21 cellular contexts compared by ENCODE assay signal in genomic region chr7:101094376-101094775, GRCh38. TPM values are rescaled to one million over a fixed set of nuclear protein-coding genes. Genes with fewer than 3 reads are reported as not detected.
DNase-seq lines count a peak whose midpoint lies in the region; ATAC-seq and TF ChIP-seq lines count a peak whose summit lies in the region.
"Had no signal": no experiment of that assay in that cellular context is flagged by ENCODE, and none has a peak within 500 bp of the region (broad histone marks: within the 10 kb centered on the region; RNA-seq: fewer than 3 reads in every experiment).

No MANE protein-coding gene starts in this region.

- no peaks in the 10 kb centered on the region for H3K9me3 Mint-ChIP-seq in activated CD4-positive, alpha-beta T cell treated with anti-CD3 and anti-CD28 coated beads, Interleukin-2, amount 10 ng/mL, durations not matched to agents 7 days and 5 days
- H3K9me3 Mint-ChIP-seq: stimulated activated naive CD8-positive, alpha-beta T cell treated with anti-CD3 and anti-CD28 coated beads, Interleukin-15, Interleukin-2, amounts not matched to agents 100 ng/mL and 50 ng/mL, for 24 hours; T-helper 1 cell treated with Interleukin-12 subunit alpha and Interleukin-12 subunit beta and Interleukin-4 antibody, amounts not matched to agents 30 μg/mL and 1 μg/mL, for 36 hours had no signal

- peaks cover 4% of the 10 kb centered on the region for H3K36me3 Mint-ChIP-seq in T-helper 17 cell (ENCODE audit: low read depth)
- H3K36me3 Mint-ChIP-seq in activated CD4-positive, alpha-beta T cell treated with anti-CD3 and anti-CD28 coated beads, Interleukin-2, amount 10 ng/mL, durations not matched to agents 7 days and 5 days (ENCODE audit: low read depth), result peaks cover 33% of the 10 kb centered on the region

- TF ChIP-seq RAD21 in HCT116 (IDR thresholded peaks at IDR 0.05; ENCODE audit: low read depth), result no peak

- POLR2A ChIA-PET in HCT116 (lab: Charles Lee), result interaction anchor here (0.7 to 1.4 kb wide), 4 partner anchors 23 to 65 kb away, joined by 3 to 4 read pairs (median 4); partner anchors contain the start of gene SERPINE1
- POLR2A ChIA-PET in activated CD4-positive, alpha-beta T cell treated with anti-CD3 and anti-CD28 coated beads, Interleukin-2, amount 10 ng/mL, durations not matched to agents 7 days and 5 days (lab: Charles Lee), result no interaction called here

- H3K79me2 ChIP-seq in HCT116 (ENCODE audit: insufficient read depth, low read length), result no peaks in the 10 kb centered on the region

- peaks cover 11 to 49% of the 10 kb centered on the region in 2 experiments for H3K4me1 ChIP-seq in HCT116 (ENCODE audit: control insufficient read depth in 1 of 2, insufficient read depth in 2 of 2, low read length in 2 of 2)
- peaks cover 22% of the 10 kb centered on the region for H3K4me1 ChIP-seq in foreskin keratinocyte
- peaks cover 0 to 28% (median 18%) of the 10 kb centered on the region in 5 donors for H3K4me1 ChIP-seq in subcutaneous abdominal adipose tissue (ENCODE audit: control insufficient read depth in 5 of 5, insufficient read depth in 5 of 5, low read length in 5 of 5)

- intact Hi-C loops in HCT116 (cut with micrococcal nuclease), result loop anchor here (1.0 kb wide), 1 partner anchor 44 kb away; no protein-coding TSS in a partner anchor

- no peak for TF ChIP-seq POLR2A in HCT116 (IDR thresholded peaks at IDR 0.05; ENCODE audit: borderline replicate concordance, extremely low read depth, insufficient read depth, insufficient read length)

- BruUV-seq in HCT116 (replicated peaks; lab: Mats Ljungman, UMichigan), result no TSS peak

- H3K9me2 ChIP-seq in HCT116 (ENCODE audit: insufficient read depth), result no peaks in the 10 kb centered on the region

- H3K9ac ChIP-seq in HCT116 (ENCODE audit: low read length) (peak overlapping the region; percentile 11), subcutaneous abdominal adipose tissue (ENCODE audit: low read length in 5 of 5) (no peak overlapping the region)

- TF ChIP-seq CTCF in HCT116 (IDR thresholded peaks at IDR 0.05 in 2 of 3, conservative IDR thresholded peaks at IDR 0.05 in 1 of 3; ENCODE audit: borderline replicate concordance in 1 of 3, insufficient read depth in 1 of 3, low read depth in 2 of 3, low read length in 2 of 3) (no peak), foreskin keratinocyte (conservative IDR thresholded peaks at IDR 0.05) (no peak)

- peak overlapping the region; percentile 39 for H3K4me2 ChIP-seq in HCT116 (ENCODE audit: low read length)

- RAD21 ChIA-PET in HCT116 (lab: Charles Lee; ENCODE audit: low non-redundant PET in 1 of 2, low total read pairs in 2 of 2, uncharacterized antibody in 2 of 2, unreplicated experiment in 2 of 2), result interaction anchor here in 1 of 2 experiments (0.6 kb wide), 2 partner anchors 29 to 374 kb away, joined by 4 to 5 read pairs; no protein-coding TSS in a partner anchor

- no peak for DNase-seq in HCT116 (ENCODE audit: low read depth, low spot score)
- no peak for DNase-seq in T-helper 17 cell
- peak in 1 of 2 donors; percentile 14 for DNase-seq in foreskin keratinocyte
- no peak for DNase-seq in NCI-H1048 (lab: John Stamatoyannopoulos, UW)
- no peak for DNase-seq in KBM-7
- DNase-seq in SHP77 treated with DMSO at 0.1 percent for 48 hours (lab: John Stamatoyannopoulos, UW), result no peak
- DNase-seq in activated CD4-positive, alpha-beta T cell treated with anti-CD3 and anti-CD28 coated beads, Interleukin-2, amount 10 ng/mL, durations not matched to agents 7 days and 5 days, result no peak
- DNase-seq: activated CD4-positive, alpha-beta T cell treated with anti-CD3 and anti-CD28 coated beads, Interleukin-2, amount 50 U/mL, for 4 hours; activated T-cell treated with anti-CD3 and anti-CD28 coated beads for 4 hours; cerebellar nuclear complex; DND-41; effector CD4-positive, alpha-beta T cell; esophagus squamous epithelium; NCI-H1436; upper lobe of left lung; WERI-Rb-1 had no signal

- H2AFZ ChIP-seq in HCT116 (ENCODE audit: low read depth, low read length, poor library complexity, severe bottlenecking), result no peak overlapping the region

- H3K4me3 ChIP-seq in HCT116 (replicated peaks in 1 of 2; ENCODE audit: low read depth in 1 of 2, low read length in 2 of 2) (no peak overlapping the region), subcutaneous abdominal adipose tissue (ENCODE audit: low read depth in 1 of 5, low read length in 5 of 5) (no peak overlapping the region)
- H3K4me3 ChIP-seq: esophagus squamous epithelium, psoas muscle, upper lobe of left lung had no signal

- no peaks in the 10 kb centered on the region for H3K36me3 ChIP-seq in HCT116 (ENCODE audit: control insufficient read depth in 1 of 2, insufficient read depth in 2 of 2, low read length in 2 of 2)
- peaks cover 0 to 15% (median 6%) of the 10 kb centered on the region in 5 donors for H3K36me3 ChIP-seq in subcutaneous abdominal adipose tissue (ENCODE audit: control insufficient read depth in 5 of 5, insufficient read depth in 5 of 5, low read length in 5 of 5)
- H3K36me3 ChIP-seq: WERI-Rb-1 had no signal

- CTCF ChIA-PET in HCT116 (lab: Charles Lee), result interaction anchor here (0.8 to 2.0 kb wide), 12 partner anchors 9 to 219 kb away, joined by 3 to 14 read pairs (median 5); partner anchors contain the start of genes SERPINE1, SRRT and TRIM56
- CTCF ChIA-PET in activated CD4-positive, alpha-beta T cell treated with anti-CD3 and anti-CD28 coated beads, Interleukin-2, amount 10 ng/mL, durations not matched to agents 7 days and 5 days (lab: Charles Lee), result interaction anchor here (0.6 to 2.1 kb wide), 4 partner anchors 9 to 330 kb away, joined by 3 to 6 read pairs (median 4); partner anchors contain the start of gene TRIM56

- no peaks in the 10 kb centered on the region for H3K27me3 ChIP-seq in HCT116 (ENCODE audit: insufficient read depth, low read length)
- H3K27me3 ChIP-seq in foreskin keratinocyte, result no peaks in the 10 kb centered on the region
- no peaks in the 10 kb centered on the region for H3K27me3 ChIP-seq in subcutaneous abdominal adipose tissue (ENCODE audit: control insufficient read depth in 5 of 5, insufficient read depth in 4 of 5, low read length in 5 of 5)
- H3K27me3 ChIP-seq: esophagus squamous epithelium, upper lobe of left lung had no signal

- H4K20me1 ChIP-seq in HCT116 (ENCODE audit: insufficient read depth), result no peaks in the 10 kb centered on the region

- no peak overlapping the region for H3K4me3 Mint-ChIP-seq in T-helper 17 cell
- no peak overlapping the region for H3K4me3 Mint-ChIP-seq in activated CD4-positive, alpha-beta T cell treated with anti-CD3 and anti-CD28 coated beads, Interleukin-2, amount 10 ng/mL, durations not matched to agents 7 days and 5 days
- H3K4me3 Mint-ChIP-seq: neural crest cell; stimulated activated naive CD8-positive, alpha-beta T cell treated with anti-CD3 and anti-CD28 coated beads, Interleukin-15, Interleukin-2, amounts not matched to agents 100 ng/mL and 50 ng/mL, for 24 hours; T-helper 1 cell treated with Interleukin-12 subunit alpha and Interleukin-12 subunit beta and Interleukin-4 antibody, amounts not matched to agents 30 μg/mL and 1 μg/mL, for 36 hours had no signal

- H3K27ac ChIP-seq in HCT116 (ENCODE audit: low read depth, low read length), result no peak overlapping the region
- peak overlapping the region; percentile 42 for H3K27ac ChIP-seq in foreskin keratinocyte
- H3K27ac ChIP-seq in subcutaneous abdominal adipose tissue (ENCODE audit: low read depth, low read length), result peak overlapping the region; percentile 55
- H3K27ac ChIP-seq: psoas muscle, WERI-Rb-1 had no signal

- H3K9me3 ChIP-seq in HCT116 (ENCODE audit: control insufficient read depth in 1 of 2, insufficient read depth in 1 of 2, low read depth in 1 of 2, low read length in 2 of 2) (no peaks in the 10 kb centered on the region), T-helper 17 cell (ENCODE audit: control insufficient read depth, low read length, poor library complexity, severe bottlenecking) (no peaks in the 10 kb centered on the region), subcutaneous abdominal adipose tissue (ENCODE audit: control insufficient read depth in 5 of 5, low read length in 5 of 5) (no peaks in the 10 kb centered on the region)
- H3K9me3 ChIP-seq: esophagus squamous epithelium, psoas muscle, upper lobe of left lung had no signal

- no peaks in the 10 kb centered on the region for H3K27me3 Mint-ChIP-seq in T-helper 17 cell
- H3K27me3 Mint-ChIP-seq in activated CD4-positive, alpha-beta T cell treated with anti-CD3 and anti-CD28 coated beads, Interleukin-2, amount 10 ng/mL, durations not matched to agents 7 days and 5 days, result no peaks in the 10 kb centered on the region
- H3K27me3 Mint-ChIP-seq: stimulated activated naive CD8-positive, alpha-beta T cell treated with anti-CD3 and anti-CD28 coated beads, Interleukin-15, Interleukin-2, amounts not matched to agents 100 ng/mL and 50 ng/mL, for 24 hours had no signal

- peaks cover 35% of the 10 kb centered on the region for H3K4me1 Mint-ChIP-seq in T-helper 17 cell
- peaks cover 8% of the 10 kb centered on the region for H3K4me1 Mint-ChIP-seq in activated CD4-positive, alpha-beta T cell treated with anti-CD3 and anti-CD28 coated beads, Interleukin-2, amount 10 ng/mL, durations not matched to agents 7 days and 5 days

- H3K27ac Mint-ChIP-seq in T-helper 17 cell, result peak overlapping the region; percentile 53
- H3K27ac Mint-ChIP-seq in activated CD4-positive, alpha-beta T cell treated with anti-CD3 and anti-CD28 coated beads, Interleukin-2, amount 10 ng/mL, durations not matched to agents 7 days and 5 days, result no peak overlapping the region
- H3K27ac Mint-ChIP-seq: stimulated activated naive CD8-positive, alpha-beta T cell treated with anti-CD3 and anti-CD28 coated beads, Interleukin-15, Interleukin-2, amounts not matched to agents 100 ng/mL and 50 ng/mL, for 24 hours; T-helper 1 cell treated with Interleukin-12 subunit alpha and Interleukin-12 subunit beta and Interleukin-4 antibody, amounts not matched to agents 30 μg/mL and 1 μg/mL, for 36 hours had no signal

- peak; percentile 62 for ATAC-seq in HCT116
- no peak for ATAC-seq in T-helper 17 cell
- peak; percentile 6 for ATAC-seq in foreskin keratinocyte

- in situ Hi-C loops in KBM-7 (cut with MboI; ENCODE audit: low pct_unique_long_range_greater_than_20kb, low sequenced_read_pairs), result no loop called here

RNA-seq across cellular contexts. Expression of gene TRIM56, which starts 9.1 kb away (rescaled TPM):
- total RNA-seq in HCT116 (2021; ENCODE audit: unreplicated experiment) (25.9 TPM), T-helper 17 cell (10 to 100 TPM; 38.4 to 46.6 TPM), foreskin keratinocyte (13.2 and 14.6 TPM in 2 replicates)
- 11.2 and 13.1 TPM in 2 replicates for polyA plus RNA-seq in HCT116 (2012)
- 5.4 and 5.9 TPM in 2 replicates for polyA plus RNA-seq in foreskin keratinocyte
- 10 to 100 TPM; 54.2 to 72.3 TPM for total RNA-seq in activated CD4-positive, alpha-beta T cell treated with anti-CD3 and anti-CD28 coated beads, Interleukin-2, amount 10 ng/mL, durations not matched to agents 7 days and 5 days

RNA-seq across cellular contexts. Expression of gene SERPINE1, which starts 32.5 kb away (rescaled TPM):
- total RNA-seq in HCT116 (2021; ENCODE audit: unreplicated experiment) (12.8 TPM), T-helper 17 cell (1 to 10 TPM in 1 of 2 donors, under 1 TPM in 1; 0.32 to 2.5 TPM), foreskin keratinocyte (265 and 427 TPM in 2 replicates)
- polyA plus RNA-seq in HCT116 (2012), result 32.8 and 45.4 TPM in 2 replicates
- polyA plus RNA-seq in foreskin keratinocyte, result 170 and 271 TPM in 2 replicates
- total RNA-seq in activated CD4-positive, alpha-beta T cell treated with anti-CD3 and anti-CD28 coated beads, Interleukin-2, amount 10 ng/mL, durations not matched to agents 7 days and 5 days, result under 1 TPM; 0.05 to 0.27 TPM

RNA-seq across cellular contexts. Expression of gene AP1S1, which starts 59.9 kb away (rescaled TPM):
- total RNA-seq in HCT116 (2021; ENCODE audit: unreplicated experiment) (130 TPM), T-helper 17 cell (10 to 100 TPM in 1 of 2 donors, 1 to 10 TPM in 1; 9.7 to 11.7 TPM), foreskin keratinocyte (164 and 166 TPM in 2 replicates)
- polyA plus RNA-seq in HCT116 (2012), result 141 and 168 TPM in 2 replicates
- polyA plus RNA-seq in foreskin keratinocyte, result 223 TPM in 2 replicates
- 10 to 100 TPM; 37.9 to 48.2 TPM for total RNA-seq in activated CD4-positive, alpha-beta T cell treated with anti-CD3 and anti-CD28 coated beads, Interleukin-2, amount 10 ng/mL, durations not matched to agents 7 days and 5 days

Comparison
In these comparisons a context has a peak if more than half of its experiments do, and no peak if none do; other contexts are left out.
1. RNA of gene SERPINE1, which starts 32.5 kb away (total RNA-seq): 265 to 427 TPM in foreskin keratinocyte; 12.8 TPM in HCT116 (single experiment), 0.32 to 2.5 TPM in T-helper 17 cell and 0.05 to 0.27 TPM in activated CD4-positive, alpha-beta T cell treated with anti-CD3 and anti-CD28 coated beads, Interleukin-2, amount 10 ng/mL, durations not matched to agents 7 days and 5 days; every median in the first group is over 10 times any median in the second.